ENCODE assay signal across 33 cellular contexts in the genomic region with DNA sequence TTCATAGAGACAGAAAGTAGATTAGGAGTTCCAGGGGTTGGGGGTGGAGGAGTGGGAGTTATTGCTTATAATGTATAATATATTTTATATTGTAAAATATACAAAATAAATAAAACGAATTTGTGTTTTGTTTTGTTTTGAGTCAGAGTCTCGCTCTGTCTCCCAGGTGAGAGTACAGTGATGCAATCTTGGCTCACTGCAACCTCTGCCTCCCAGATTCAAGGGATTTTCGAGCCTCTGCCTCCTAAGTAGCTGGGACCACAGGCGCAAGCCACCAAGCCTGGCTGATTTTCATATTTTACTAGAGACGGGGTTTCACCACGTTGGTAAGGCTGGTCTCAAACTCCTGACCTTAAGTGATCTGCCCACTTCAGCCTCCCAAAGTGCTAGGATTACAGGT. TPM values are rescaled to one million over a fixed set of nuclear protein-coding genes. Genes with fewer than 3 reads are reported as not detected.
"Had no signal": no experiment of that assay in that cellular context is flagged by ENCODE, and none has a peak within 500 bp of the region (broad histone marks: within the 10 kb centered on the region; RNA-seq: fewer than 3 reads in every experiment).

No MANE protein-coding gene starts in this region.

- H3K9me3 ChIP-seq: esophagus squamous epithelium, gastrocnemius medialis, heart right ventricle, left ventricle myocardium inferior, lower lobe of right lung, mucosa of descending colon had no signal

- FAIRE-seq: colon, endothelial cell of umbilical vein, kidney had no signal

- H3K36me3 ChIP-seq: gastrocnemius medialis had no signal

- DNase-seq: dermis blood vessel endothelial cell; dorsolateral prefrontal cortex; effector CD4-positive, alpha-beta T cell; effector memory CD4-positive, alpha-beta T cell; erythroblast; esophagus squamous epithelium; foreskin fibroblast; foreskin melanocyte; gastrocnemius medialis; glutamatergic neuron; head of caudate nucleus; heart right ventricle; hippocampal formation; immature natural killer cell; islet precursor cell; kidney; kidney glomerular epithelial cell; left colon; left ventricle myocardium inferior; lower lobe of right lung; mesenchymal stem cell; mucosa of descending colon; naive B cell had no signal

- H3K27me3 ChIP-seq: dorsolateral prefrontal cortex, esophagus squamous epithelium, gastrocnemius medialis, heart right ventricle had no signal

- H3K27ac ChIP-seq: coronary artery, dorsolateral prefrontal cortex, epithelial cell of prostate, esophagus squamous epithelium, gastrocnemius medialis, heart right ventricle, left ventricle myocardium inferior, lower lobe of right lung had no signal

- H3K4me3 ChIP-seq: coronary artery, dorsolateral prefrontal cortex, esophagus squamous epithelium, gastrocnemius medialis, heart right ventricle, left ventricle myocardium inferior, lower lobe of right lung, mucosa of descending colon had no signal

- ATAC-seq: esophagus mucosa, gastrocnemius medialis, heart right ventricle, left colon, left lobe of liver, lower lobe of right lung, mucosa of descending colon had no signal

RNA-seq across cellular contexts. Expression of gene DAND5, which starts 9.9 kb away (rescaled TPM):
- total RNA-seq: esophagus mucosa, esophagus squamous epithelium, gastrocnemius medialis, glomerular endothelial cell, kidney, left lobe of liver, mesenteric fat pad, mesothelial cell of epicardium, myocyte had no signal
- polyA plus RNA-seq: immature natural killer cell had no signal
